Comparison of ENCODE assay signal across 7 cellular contexts in the genomic region with DNA sequence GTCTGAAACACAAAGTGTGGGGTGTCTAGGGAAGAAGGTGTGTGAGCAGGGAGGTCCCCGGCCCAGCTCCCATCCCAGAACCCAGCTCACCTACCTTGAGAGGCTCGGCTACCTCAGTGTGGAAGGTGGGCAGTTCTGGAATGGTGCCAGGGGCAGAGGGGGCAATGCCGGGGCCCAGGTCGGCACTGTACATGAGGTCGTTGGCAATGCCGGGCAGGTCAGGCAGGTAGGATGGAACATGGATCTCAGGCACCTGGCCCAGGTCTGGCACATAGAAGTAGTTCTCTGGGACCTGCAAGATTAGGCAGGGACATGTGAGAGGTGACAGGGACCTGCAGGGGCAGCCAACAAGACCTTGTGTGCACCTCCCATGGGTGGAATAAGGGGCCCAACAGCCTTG. TPM values are rescaled to one million over a fixed set of nuclear protein-coding genes. Genes with fewer than 3 reads are reported as not detected.
DNase-seq lines count a peak whose midpoint lies in the region; ATAC-seq, FAIRE-seq and TF ChIP-seq lines count a peak whose summit lies in the region.
"Not testable (repeated sequence)": the region's sequence is repeated elsewhere in the genome, so short reads cannot be mapped to it uniquely, and the experiment has no call there.

No MANE protein-coding gene starts in this region.

- DNase-seq in left ventricle myocardium inferior (peak; percentile 15), right cardiac atrium (peak in 2 of 3 donors; percentile 16 to 51), kidney (peak; percentile 52), lower lobe of right lung (peak; percentile 44), ovary (peak in 3 of 5 donors; percentile 17 to 19 (median 18)), spleen (peak; percentile 55), upper lobe of right lung (peak; percentile 57)

- not testable (repeated sequence) for TF ChIP-seq POLR2A in ovary (IDR thresholded peaks at IDR 0.05); spleen (IDR thresholded peaks at IDR 0.05)

- not testable (repeated sequence) for FAIRE-seq in kidney (lab: Jason Lieb, UNC)

- not testable (repeated sequence) for H3K36me3 ChIP-seq in left ventricle myocardium inferior; kidney (ENCODE audit: control insufficient read depth in 1 of 2, insufficient read depth in 2 of 2, low read length in 2 of 2); lower lobe of right lung; ovary; spleen; upper lobe of right lung

- ATAC-seq in right cardiac atrium, lower lobe of right lung, upper lobe of right lung: not testable (repeated sequence)

- intact Hi-C loops in left ventricle myocardium inferior (cut with micrococcal nuclease); right cardiac atrium (cut with DNase I); kidney (cut with DNase I); lower lobe of right lung (cut with DNase I); ovary (cut with DNase I); spleen (cut with DNase I; ENCODE audit: low total_unique reads); upper lobe of right lung (cut with DNase I): not testable (repeated sequence)

- not testable (repeated sequence) for H3K27me3 ChIP-seq in left ventricle myocardium inferior (ENCODE audit: low read depth); right cardiac atrium (ENCODE audit: control insufficient read depth, insufficient read depth); lower lobe of right lung (ENCODE audit: low read depth); ovary; spleen (replicated peaks in 1 of 7); upper lobe of right lung

- H3K9me3 ChIP-seq in left ventricle myocardium inferior (replicated peaks); right cardiac atrium (ENCODE audit: control insufficient read depth, low read length); kidney (ENCODE audit: control insufficient read depth in 1 of 2, low read length in 2 of 2); lower lobe of right lung; ovary; spleen; upper lobe of right lung: not testable (repeated sequence)

- not testable (repeated sequence) for TF ChIP-seq EP300 in ovary (IDR thresholded peaks at IDR 0.05)

- not testable (repeated sequence) for TF ChIP-seq CTCF in left ventricle myocardium inferior (IDR thresholded peaks at IDR 0.05; ENCODE audit: borderline replicate concordance); kidney (IDR thresholded peaks at IDR 0.05; ENCODE audit: borderline replicate concordance, extremely low read depth, insufficient read depth); lower lobe of right lung (IDR thresholded peaks at IDR 0.05); ovary (IDR thresholded peaks at IDR 0.05); spleen (IDR thresholded peaks at IDR 0.05 in 8 of 11, conservative IDR thresholded peaks at IDR 0.05 in 3 of 11); upper lobe of right lung (IDR thresholded peaks at IDR 0.05)

- not testable (repeated sequence) for H3K4me3 ChIP-seq in left ventricle myocardium inferior; right cardiac atrium (ENCODE audit: low read length); kidney (ENCODE audit: low read length in 2 of 2); lower lobe of right lung; ovary; spleen; upper lobe of right lung

- H3K9ac ChIP-seq in kidney (ENCODE audit: low read length in 2 of 2), result not testable (repeated sequence)

- 92% methylated on average over 4 of the region's 6 CpGs for WGBS in right cardiac atrium
- WGBS in ovary, 3 donors, result 85 to 88% methylated on average over 4 to 5 of the region's 6 CpGs; no CpG with 5 or more reads in 1 of the 3 donors
- 93 to 98% (median 95%) methylated on average over 4 to 5 of the region's 6 CpGs; no CpG with 5 or more reads in 2 of the 5 donors for WGBS in spleen, 5 donors

- not testable (repeated sequence) for H3K27ac ChIP-seq in left ventricle myocardium inferior (replicated peaks); right cardiac atrium (ENCODE audit: low read length); kidney (ENCODE audit: low read depth in 2 of 2, low read length in 2 of 2); lower lobe of right lung; ovary; spleen; upper lobe of right lung

- H3K4me1 ChIP-seq in left ventricle myocardium inferior; right cardiac atrium (ENCODE audit: control insufficient read depth, insufficient read depth, low read length); kidney (ENCODE audit: control insufficient read depth in 1 of 2, insufficient read depth in 1 of 2, low read depth in 1 of 2, low read length in 2 of 2); lower lobe of right lung; ovary (ENCODE audit: insufficient read depth); spleen; upper lobe of right lung: not testable (repeated sequence)

RNA-seq across cellular contexts. Expression of gene WASHC1, which starts 12.4 kb away (rescaled TPM):
- total RNA-seq in left ventricle myocardium inferior, result 13.5 TPM
- total RNA-seq in right cardiac atrium, result 10 to 100 TPM in 3 of 4 donors, 1 to 10 TPM in 1; 8.2 to 14.6 (median 12.1) TPM
- polyA plus RNA-seq in right cardiac atrium, result 10.8 TPM
- 24.0 TPM for total RNA-seq in kidney
- 16.6 TPM for polyA plus RNA-seq in kidney (ENCODE audit: insufficient read depth, low read depth, low replicate concordance)
- 25.1 TPM for total RNA-seq in lower lobe of right lung
- total RNA-seq in ovary, result 10 to 100 TPM in 5 of 7 donors, 1 to 10 TPM in 2; 5.9 to 25.2 (median 18.5) TPM
- polyA plus RNA-seq in ovary, result 10 to 100 TPM in 1 of 2 donors, 1 to 10 TPM in 1; 5.5 to 19.4 TPM
- 10 to 100 TPM in 3 of 7 donors, 1 to 10 TPM in 4; 1.9 to 32.7 (median 9.3) TPM for total RNA-seq in spleen
- polyA plus RNA-seq in spleen, result 10 to 100 TPM; 30.8 to 79.1 (median 47.7) TPM
- 21.7 TPM for total RNA-seq in upper lobe of right lung
